ENCODE assay signal across 8 cellular contexts in the genomic region with DNA sequence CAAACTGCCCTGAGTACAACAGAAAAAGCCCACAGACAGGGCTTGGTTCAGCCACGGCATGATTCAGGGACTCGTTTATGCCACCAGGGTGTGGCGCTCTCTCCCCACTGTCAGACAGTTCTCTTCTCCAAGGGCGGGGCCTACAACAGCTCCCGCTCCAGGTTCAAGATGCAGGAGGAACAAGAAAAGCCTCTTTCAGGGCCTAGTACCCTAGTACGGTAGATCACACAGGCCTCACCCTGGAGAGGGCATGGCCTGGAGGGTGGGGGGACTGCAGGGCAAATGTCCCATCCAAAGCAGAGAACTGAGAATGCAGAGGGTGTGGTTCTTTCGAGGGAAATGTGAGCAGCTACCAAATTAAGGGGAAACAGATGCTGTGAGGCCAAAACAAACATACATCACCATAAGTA. TPM values are rescaled to one million over a fixed set of nuclear protein-coding genes. Genes with fewer than 3 reads are reported as not detected.
A peak's percentile ranks its signal among the peaks of the same experiment; 100 is the strongest.
DNase-seq lines count a peak whose midpoint lies in the region; ATAC-seq and TF ChIP-seq lines count a peak whose summit lies in the region.

No MANE protein-coding gene starts in this region.

- no peaks in the 10 kb centered on the region for H3K9me3 Mint-ChIP-seq in activated naive CD4-positive, alpha-beta T cell treated with anti-CD3 and anti-CD28 coated beads, Interleukin-2, amount 50 U/mL, for 72 hours

- peak; percentile 67 to 72 for ATAC-seq in activated naive CD4-positive, alpha-beta T cell treated with anti-CD3 and anti-CD28 coated beads, Interleukin-2, amount 50 U/mL, for 72 hours
- ATAC-seq in sciatic nerve (peak; percentile 87), GM18858 (IDR thresholded peaks at IDR 0.05; ENCODE audit: unreplicated experiment) (no peak), HG02885 (IDR thresholded peaks at IDR 0.05; ENCODE audit: poor library complexity, unreplicated experiment) (no peak)

- peak; percentile 92 for TF ChIP-seq CTCF in 22Rv1 (IDR thresholded peaks at IDR 0.05)
- TF ChIP-seq CTCF in GM12874 (IDR thresholded peaks at IDR 0.05; ENCODE audit: insufficient read depth, low read depth, low read length): peak; percentile 49

- intact Hi-C loops in head of caudate nucleus (cut with DNase I): loop anchor here (5.0 to 10.0 kb wide), 3 partner anchors 125 to 523 kb away; a partner anchor contains a TSS
- intact Hi-C loops in sciatic nerve (cut with DNase I): loop anchor here (10.0 kb wide), 1 partner anchor 523 kb away; no protein-coding TSS in a partner anchor

- H3K27ac ChIP-seq in 22Rv1: peak overlapping the region; percentile 40

- DNase-seq in NOMO-1 (lab: John Stamatoyannopoulos, UW; ENCODE audit: unreplicated experiment in 2 of 2) (peak; percentile 38 to 70), head of caudate nucleus (peak; percentile 62 to 91 (median 82)), sciatic nerve (ENCODE audit: low spot score) (peak; percentile 83)
- DNase-seq in activated naive CD4-positive, alpha-beta T cell treated with anti-CD3 and anti-CD28 coated beads, Interleukin-2, amount 50 U/mL, for 72 hours (ENCODE audit: low spot score in 2 of 2): peak in 1 of 2 donors; percentile 32

- H3K27ac Mint-ChIP-seq in activated naive CD4-positive, alpha-beta T cell treated with anti-CD3 and anti-CD28 coated beads, Interleukin-2, amount 50 U/mL, for 72 hours: peak overlapping the region in 1 of 2 donors; percentile 22

- peaks cover 17 to 20% of the 10 kb centered on the region in 2 donors for H3K36me3 Mint-ChIP-seq in activated naive CD4-positive, alpha-beta T cell treated with anti-CD3 and anti-CD28 coated beads, Interleukin-2, amount 50 U/mL, for 72 hours

RNA-seq across cellular contexts. Expression of a gene that starts 12.0 kb away (rescaled TPM):
- total RNA-seq in activated naive CD4-positive, alpha-beta T cell treated with anti-CD3 and anti-CD28 coated beads, Interleukin-2, amount 50 U/mL, for 72 hours: 10 to 100 TPM; 15.8 to 21.8 TPM
- total RNA-seq in sciatic nerve: 35.3 TPM

RNA-seq across cellular contexts. Expression of a gene that starts 23.1 kb away (rescaled TPM):
- total RNA-seq in activated naive CD4-positive, alpha-beta T cell treated with anti-CD3 and anti-CD28 coated beads, Interleukin-2, amount 50 U/mL, for 72 hours: 10 to 100 TPM in 1 of 2 donors, 1 to 10 TPM in 1; 9.4 to 15.7 TPM
- total RNA-seq in sciatic nerve: 14.0 TPM

Comparison
In these comparisons a context has a peak if more than half of its experiments do, and no peak if none do; other contexts are left out.
1. ATAC-seq: peak in activated naive CD4-positive, alpha-beta T cell treated with anti-CD3 and anti-CD28 coated beads, Interleukin-2, amount 50 U/mL, for 72 hours (2 of 2) and sciatic nerve (single experiment); none in GM18858 (single experiment) and HG02885 (single experiment).